In the genomic region with DNA sequence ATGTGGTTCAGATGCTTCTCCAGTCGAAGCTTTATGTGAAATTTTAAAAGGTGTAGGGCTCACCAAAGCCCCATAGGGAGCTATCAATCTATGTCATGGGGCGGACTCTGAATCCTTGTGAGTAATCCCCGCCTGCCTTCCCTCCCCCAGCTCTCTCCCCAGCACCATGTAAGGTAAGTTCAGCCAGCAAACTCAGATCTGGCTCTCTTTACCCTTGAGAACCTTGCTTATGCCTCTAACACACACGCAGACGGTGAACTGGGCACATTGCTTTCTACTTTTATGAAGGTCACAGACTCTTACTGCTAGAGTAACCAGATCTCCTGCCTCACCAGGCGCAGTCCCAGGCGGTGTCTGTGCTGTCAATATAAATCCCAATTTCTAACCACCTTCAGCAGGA, we compare ENCODE assay signal across 1 cellular context.
TF ChIP-seq lines count a peak whose summit lies in the region.

No MANE protein-coding gene starts in this region.

TF ChIP-seq in K562, 482 proteins besides CTCF, POLR2A, EP300 and RAD21 (continued from another document):
- TF ChIP-seq MTA3 (IDR thresholded peaks at IDR 0.05; ENCODE audit: borderline replicate concordance) (0 out of 2 replicates have a peak, but pooled peaks have one; percentile 18), TBP (optimal IDR thresholded peaks at IDR 0.05; ENCODE audit: low read depth, low read length) (no peak), FOS (IDR thresholded peaks at IDR 0.05; ENCODE audit: extremely low read depth, insufficient read length) (no peak)
- TF ChIP-seq, protein P1, sequence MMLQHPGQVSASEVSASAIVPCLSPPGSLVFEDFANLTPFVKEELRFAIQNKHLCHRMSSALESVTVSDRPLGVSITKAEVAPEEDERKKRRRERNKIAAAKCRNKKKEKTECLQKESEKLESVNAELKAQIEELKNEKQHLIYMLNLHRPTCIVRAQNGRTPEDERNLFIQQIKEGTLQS (IDR thresholded peaks at IDR 0.05), result no peak
- TF ChIP-seq, protein P1 (CRISPR knock-in tag; conservative IDR thresholded peaks at IDR 0.05), result no peak
- TF ChIP-seq, protein P2, sequence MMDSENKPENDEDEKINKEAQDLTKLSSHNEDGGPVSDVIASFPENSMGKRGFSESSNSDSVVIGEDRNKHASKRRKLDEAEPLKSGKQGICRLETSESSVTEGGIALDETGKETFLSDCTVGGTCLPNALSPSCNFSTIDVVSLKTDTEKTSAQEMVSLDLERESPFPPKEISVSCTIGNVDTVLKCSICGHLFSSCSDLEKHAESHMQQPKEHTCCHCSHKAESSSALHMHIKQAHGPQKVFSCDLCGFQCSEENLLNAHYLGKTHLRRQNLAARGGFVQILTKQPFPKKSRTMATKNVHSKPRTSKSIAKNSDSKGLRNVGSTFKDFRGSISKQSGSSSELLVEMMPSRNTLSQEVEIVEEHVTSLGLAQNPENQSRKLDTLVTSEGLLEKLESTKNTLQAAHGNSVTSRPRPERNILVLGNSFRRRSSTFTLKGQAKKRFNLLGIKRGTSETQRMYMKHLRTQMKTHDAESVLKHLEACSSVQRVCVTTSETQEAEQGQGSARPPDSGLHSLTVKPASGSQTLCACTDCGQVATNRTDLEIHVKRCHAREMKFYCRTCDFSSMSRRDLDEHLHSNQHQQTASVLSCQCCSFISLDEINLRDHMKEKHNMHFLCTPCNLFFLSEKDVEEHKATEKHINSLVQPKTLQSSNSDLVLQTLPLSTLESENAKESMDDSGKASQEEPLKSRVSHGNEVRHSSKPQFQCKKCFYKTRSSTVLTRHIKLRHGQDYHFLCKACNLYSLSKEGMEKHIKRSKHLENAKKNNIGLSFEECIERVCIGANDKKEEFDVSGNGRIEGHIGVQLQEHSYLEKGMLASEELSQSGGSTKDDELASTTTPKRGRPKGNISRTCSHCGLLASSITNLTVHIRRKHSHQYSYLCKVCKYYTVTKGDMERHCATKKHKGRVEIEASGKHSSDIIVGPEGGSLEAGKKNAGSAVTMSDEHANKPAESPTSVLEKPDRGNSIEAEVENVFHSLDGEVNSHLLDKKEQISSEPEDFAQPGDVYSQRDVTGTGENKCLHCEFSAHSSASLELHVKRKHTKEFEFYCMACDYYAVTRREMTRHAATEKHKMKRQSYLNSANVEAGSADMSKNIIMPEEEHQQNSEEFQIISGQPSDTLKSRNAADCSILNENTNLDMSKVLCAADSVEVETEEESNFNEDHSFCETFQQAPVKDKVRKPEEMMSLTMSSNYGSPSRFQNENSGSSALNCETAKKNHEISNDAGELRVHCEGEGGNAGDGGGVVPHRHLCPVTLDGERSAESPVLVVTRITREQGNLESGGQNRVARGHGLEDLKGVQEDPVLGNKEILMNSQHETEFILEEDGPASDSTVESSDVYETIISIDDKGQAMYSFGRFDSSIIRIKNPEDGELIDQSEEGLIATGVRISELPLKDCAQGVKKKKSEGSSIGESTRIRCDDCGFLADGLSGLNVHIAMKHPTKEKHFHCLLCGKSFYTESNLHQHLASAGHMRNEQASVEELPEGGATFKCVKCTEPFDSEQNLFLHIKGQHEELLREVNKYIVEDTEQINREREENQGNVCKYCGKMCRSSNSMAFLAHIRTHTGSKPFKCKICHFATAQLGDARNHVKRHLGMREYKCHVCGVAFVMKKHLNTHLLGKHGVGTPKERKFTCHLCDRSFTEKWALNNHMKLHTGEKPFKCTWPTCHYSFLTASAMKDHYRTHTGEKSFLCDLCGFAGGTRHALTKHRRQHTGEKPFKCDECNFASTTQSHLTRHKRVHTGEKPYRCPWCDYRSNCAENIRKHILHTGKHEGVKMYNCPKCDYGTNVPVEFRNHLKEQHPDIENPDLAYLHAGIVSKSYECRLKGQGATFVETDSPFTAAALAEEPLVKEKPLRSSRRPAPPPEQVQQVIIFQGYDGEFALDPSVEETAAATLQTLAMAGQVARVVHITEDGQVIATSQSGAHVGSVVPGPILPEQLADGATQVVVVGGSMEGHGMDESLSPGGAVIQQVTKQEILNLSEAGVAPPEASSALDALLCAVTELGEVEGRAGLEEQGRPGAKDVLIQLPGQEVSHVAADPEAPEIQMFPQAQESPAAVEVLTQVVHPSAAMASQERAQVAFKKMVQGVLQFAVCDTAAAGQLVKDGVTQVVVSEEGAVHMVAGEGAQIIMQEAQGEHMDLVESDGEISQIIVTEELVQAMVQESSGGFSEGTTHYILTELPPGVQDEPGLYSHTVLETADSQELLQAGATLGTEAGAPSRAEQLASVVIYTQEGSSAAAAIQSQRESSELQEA (IDR thresholded peaks at IDR 0.05; ENCODE audit: low read depth), result no peak
TF ChIP-seq in K562: peak in this region for 21.
